9 cellular contexts compared by ENCODE assay signal in the genomic region with DNA sequence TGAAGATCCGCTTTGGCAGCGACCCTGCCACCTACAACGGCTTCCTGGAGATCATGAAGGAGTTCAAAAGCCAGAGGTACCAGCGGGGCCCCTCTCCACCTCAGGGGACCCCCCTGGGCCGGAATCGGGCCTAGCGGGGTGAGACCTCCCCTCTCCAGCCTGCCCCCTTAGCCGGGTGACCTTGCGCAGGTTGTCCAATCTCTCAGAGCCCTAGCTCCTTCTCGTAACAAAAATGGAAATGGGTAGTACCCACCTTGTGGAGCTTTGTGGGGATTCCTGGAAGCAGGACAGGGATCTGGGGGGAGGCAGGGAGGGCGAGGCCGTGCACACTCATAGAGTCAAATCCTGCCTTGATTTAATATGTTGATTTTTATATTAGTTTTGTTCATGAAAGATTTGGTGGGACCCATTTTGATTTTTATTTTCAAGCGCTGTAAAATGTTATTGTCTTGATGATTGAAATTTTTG. TPM values are rescaled to one million over a fixed set of nuclear protein-coding genes. Genes with fewer than 3 reads are reported as not detected.
DNase-seq lines count a peak whose midpoint lies in the region; ATAC-seq, FAIRE-seq and TF ChIP-seq lines count a peak whose summit lies in the region.
"Had no signal": no experiment of that assay in that cellular context is flagged by ENCODE, and none has a peak within 500 bp of the region (broad histone marks: within the 10 kb centered on the region; RNA-seq: fewer than 3 reads in every experiment).

No MANE protein-coding gene starts in this region.

- H3K27me3 ChIP-seq in right atrium auricular region (no peaks in the 10 kb centered on the region), small intestine (ENCODE audit: control insufficient read depth in 2 of 2, insufficient read depth in 2 of 2, low read length in 2 of 2) (no peaks in the 10 kb centered on the region)

- H3K9me3 ChIP-seq in right atrium auricular region (no peaks in the 10 kb centered on the region), small intestine (ENCODE audit: control insufficient read depth, low read depth) (no peaks in the 10 kb centered on the region)

- peak overlapping the region; percentile 85 to 100 for H3K4me3 ChIP-seq in right atrium auricular region
- H3K4me3 ChIP-seq in small intestine (ENCODE audit: low read depth in 1 of 2, low read length in 2 of 2): peak overlapping the region; percentile 83 to 87

- peaks cover 19% of the 10 kb centered on the region for H3K36me3 Mint-ChIP-seq in activated CD4-positive, alpha-beta memory T cell treated with anti-CD3 and anti-CD28 coated beads for 36 hours

- intact Hi-C loops in activated CD4-positive, alpha-beta memory T cell treated with anti-CD3 and anti-CD28 coated beads for 36 hours (cut with micrococcal nuclease): no loop called here

- H3K36me3 ChIP-seq in right atrium auricular region (peaks cover 35% of the 10 kb centered on the region), small intestine (ENCODE audit: control insufficient read depth in 2 of 2, insufficient read depth in 2 of 2, low read length in 2 of 2) (peaks cover 0 to 7% of the 10 kb centered on the region in 2 donors)

- no peaks in the 10 kb centered on the region for H3K9me3 Mint-ChIP-seq in activated CD4-positive, alpha-beta memory T cell treated with anti-CD3 and anti-CD28 coated beads for 36 hours

- FAIRE-seq in small intestine (lab: Jason Lieb, UNC): no peak

- peak overlapping the region; percentile 70 to 88 for H3K27ac ChIP-seq in right atrium auricular region
- peak overlapping the region in 1 of 2 donors; percentile 62 for H3K27ac ChIP-seq in small intestine (ENCODE audit: low read depth in 1 of 2, low read length in 1 of 2)

- H3K4me1 Mint-ChIP-seq in activated CD4-positive, alpha-beta memory T cell treated with anti-CD3 and anti-CD28 coated beads for 36 hours (ENCODE audit: low read depth): peaks cover 33% of the 10 kb centered on the region

- ATAC-seq in GM21515 (IDR thresholded peaks at IDR 0.05; ENCODE audit: unreplicated experiment) (peak; percentile 19), HG03439 (IDR thresholded peaks at IDR 0.05; ENCODE audit: unreplicated experiment) (no peak), HG02763 (IDR thresholded peaks at IDR 0.05; ENCODE audit: unreplicated experiment) (no peak)

- TF ChIP-seq CTCF in right atrium auricular region (IDR thresholded peaks at IDR 0.05): no peak

- peaks cover 0 to 21% of the 10 kb centered on the region in 2 donors for H3K4me1 ChIP-seq in right atrium auricular region
- H3K4me1 ChIP-seq in small intestine (ENCODE audit: control insufficient read depth in 2 of 2, insufficient read depth in 1 of 2, low read depth in 1 of 2, low read length in 1 of 2): no peaks in the 10 kb centered on the region

- CTCF ChIA-PET in activated CD4-positive, alpha-beta memory T cell treated with anti-CD3 and anti-CD28 coated beads for 36 hours (lab: Charles Lee): no interaction called here

- peak overlapping the region; percentile 82 for H3K4me3 Mint-ChIP-seq in activated CD4-positive, alpha-beta memory T cell treated with anti-CD3 and anti-CD28 coated beads for 36 hours

- POLR2A ChIA-PET in activated CD4-positive, alpha-beta memory T cell treated with anti-CD3 and anti-CD28 coated beads for 36 hours (lab: Charles Lee): no interaction called here

- H3K27me3 Mint-ChIP-seq in activated CD4-positive, alpha-beta memory T cell treated with anti-CD3 and anti-CD28 coated beads for 36 hours: peaks cover 8% of the 10 kb centered on the region

- DNase-seq in activated CD4-positive, alpha-beta memory T cell treated with anti-CD3 and anti-CD28 coated beads for 36 hours: no peak
- DNase-seq in right atrium auricular region (ENCODE audit: low spot score) (no peak), small intestine (no peak), pons (ENCODE audit: low spot score) (no peak), NCI-H2029 (lab: John Stamatoyannopoulos, UW) (no peak)
- DNase-seq: NCI-H2081 treated with DMSO at 0.1 percent for 48 hours had no signal

- 10 to 18% (median 17%) methylated on average over 13 of the region's 13 CpGs for WGBS in small intestine, 3 donors

- H3K27ac Mint-ChIP-seq in activated CD4-positive, alpha-beta memory T cell treated with anti-CD3 and anti-CD28 coated beads for 36 hours: peak overlapping the region; percentile 45

RNA-seq across cellular contexts. Expression of a gene that starts 0.7 kb away (rescaled TPM):
- 10 to 100 TPM; 21.9 to 23.4 TPM for total RNA-seq in activated CD4-positive, alpha-beta memory T cell treated with anti-CD3 and anti-CD28 coated beads for 36 hours
- total RNA-seq in right atrium auricular region: 10 to 100 TPM; 15.4 to 17.9 TPM
- 10 to 100 TPM in 2 of 3 donors, 1 to 10 TPM in 1; 9.7 to 18.8 (median 12.1) TPM for polyA plus RNA-seq in small intestine

RNA-seq across cellular contexts. Expression of a gene that starts 58.9 kb away (rescaled TPM):
- not detected for total RNA-seq in activated CD4-positive, alpha-beta memory T cell treated with anti-CD3 and anti-CD28 coated beads for 36 hours
- 1 to 10 TPM; 5.9 to 6.4 TPM for total RNA-seq in right atrium auricular region
- 10 to 100 TPM in 1 of 3 donors, 1 to 10 TPM in 1, under 1 TPM in 1; 0.45 to 13.4 (median 2.2) TPM for polyA plus RNA-seq in small intestine

Comparison
In these comparisons a context has a peak if more than half of its experiments do, and no peak if none do; other contexts are left out.
1. RNA of a gene that starts 58.9 kb away (total RNA-seq): 5.9 to 6.4 TPM in right atrium auricular region; not detected in activated CD4-positive, alpha-beta memory T cell treated with anti-CD3 and anti-CD28 coated beads for 36 hours; every median in the first group is over 4 times any median in the second.